Comparison of ENCODE assay signal across 8 cellular contexts in genomic region chr1:212609701-212610574, GRCh38. TPM values are rescaled to one million over a fixed set of nuclear protein-coding genes. Genes with fewer than 3 reads are reported as not detected.
DNase-seq lines count a peak whose midpoint lies in the region; ATAC-seq and TF ChIP-seq lines count a peak whose summit lies in the region.

No MANE protein-coding gene starts in this region.

- H3K27ac ChIP-seq in endodermal cell (ENCODE audit: low read depth, low read length) = no peak overlapping the region

- H3K9me3 ChIP-seq in endodermal cell (ENCODE audit: control insufficient read depth, low read length) = no peaks in the 10 kb centered on the region

- in situ Hi-C loops in GM13977 (cut with MboI; ENCODE audit: low pct_unique_long_range_greater_than_20kb, low sequenced_read_pairs, unreplicated experiment) = no loop called here

- H3K4me3 Mint-ChIP-seq in endodermal cell = peak overlapping the region; percentile 75
- peak overlapping the region; percentile 84 for H3K4me3 Mint-ChIP-seq in osteocyte (ENCODE audit: unreplicated experiment)

- peaks cover 13% of the 10 kb centered on the region for H3K27me3 ChIP-seq in endodermal cell (ENCODE audit: control insufficient read depth, insufficient read depth, low read length, poor library complexity, severe bottlenecking)

- H3K4me3 ChIP-seq in endodermal cell (ENCODE audit: low read length) = peak overlapping the region; percentile 96

- peaks cover 22% of the 10 kb centered on the region for H3K36me3 ChIP-seq in endodermal cell (ENCODE audit: control insufficient read depth, insufficient read depth, low read length)

- 23% methylated on average over 19 to 20 of the region's 20 CpGs for WGBS in endodermal cell (ENCODE audit: insufficient coverage in 1 of 2, insufficient read length in 1 of 2), 2 experiments

- DNase-seq in NCI-H82 (lab: John Stamatoyannopoulos, UW) (peak; percentile 58), NCI-H82 treated with DMSO at 0.1 percent for 48 hours (lab: John Stamatoyannopoulos, UW; ENCODE audit: unreplicated experiment) (no peak), endodermal cell (no peak), osteocyte (ENCODE audit: extremely low spot score, unreplicated experiment) (no peak), SIG-M5 (lab: John Stamatoyannopoulos, UW) (no peak), GM13977 (ENCODE audit: low spot score) (no peak)

- H3K4me1 Mint-ChIP-seq in endodermal cell (peaks cover 54% of the 10 kb centered on the region), osteocyte (ENCODE audit: unreplicated experiment) (peaks cover 43% of the 10 kb centered on the region)

- TF ChIP-seq CTCF in endodermal cell (conservative IDR thresholded peaks at IDR 0.05) (no peak), osteocyte (IDR thresholded peaks at IDR 0.05) (no peak), GM13977 (IDR thresholded peaks at IDR 0.05; ENCODE audit: extremely low read depth, insufficient read depth, missing control alignments) (no peak)

- H3K36me3 Mint-ChIP-seq in endodermal cell (ENCODE audit: low read depth) (peaks cover 7% of the 10 kb centered on the region), osteocyte (ENCODE audit: unreplicated experiment) (no peaks in the 10 kb centered on the region)

- peak overlapping the region; percentile 77 for H3K9ac ChIP-seq in endodermal cell (ENCODE audit: extremely low read depth, low read length, poor library complexity, severe bottlenecking)

- H3K4me1 ChIP-seq in endodermal cell (ENCODE audit: control insufficient read depth, insufficient read depth, low read length) = peaks cover 21% of the 10 kb centered on the region

- no peak overlapping the region for H3K27ac Mint-ChIP-seq in endodermal cell
- peak overlapping the region; percentile 96 for H3K27ac Mint-ChIP-seq in osteocyte (ENCODE audit: unreplicated experiment)

- H3K27me3 Mint-ChIP-seq in endodermal cell (ENCODE audit: insufficient read depth) = peaks cover 41% of the 10 kb centered on the region
- H3K27me3 Mint-ChIP-seq in osteocyte (ENCODE audit: unreplicated experiment) = peaks cover 31% of the 10 kb centered on the region

- H3K9me3 Mint-ChIP-seq in endodermal cell = no peaks in the 10 kb centered on the region
- H3K9me3 Mint-ChIP-seq in osteocyte (ENCODE audit: unreplicated experiment) = no peaks in the 10 kb centered on the region

- ATAC-seq in GM18520 (IDR thresholded peaks at IDR 0.05; ENCODE audit: unreplicated experiment) = no peak

TF ChIP-seq in PFSK-1, 5 proteins besides CTCF, POLR2A, EP300 and RAD21:
- TF ChIP-seq FOXP2 (optimal IDR thresholded peaks at IDR 0.05; ENCODE audit: borderline replicate concordance, extremely low read depth, extremely low read length, insufficient read depth) (no peak), POLR2AphosphoS5 (IDR thresholded peaks at IDR 0.05; ENCODE audit: low read depth, low read length) (peak; percentile 16; the same call in 1 of the 2 replicates), SIN3A (IDR thresholded peaks at IDR 0.05; ENCODE audit: borderline replicate concordance, insufficient read depth, low read length) (no peak)

RNA-seq across cellular contexts. Expression of gene ATF3, which starts 1.4 kb away (rescaled TPM):
- polyA plus RNA-seq in PFSK-1 (2012; ENCODE audit: insufficient read length, low read depth) = 155 TPM
- 10 to 100 TPM; 12.6 to 24.0 TPM for total RNA-seq in endodermal cell
- 26.0 TPM for polyA plus RNA-seq in endodermal cell (2013, experiment 1 of 2)
- polyA plus RNA-seq in endodermal cell (2013, experiment 2 of 2) = 20.3 TPM
- total RNA-seq in osteocyte = 18.7 and 45.3 TPM in 2 replicates
